Comparison of ENCODE assay signal across 8 cellular contexts in genomic region chr4:173370477-173371291, GRCh38. TPM values are rescaled to one million over a fixed set of nuclear protein-coding genes. Genes with fewer than 3 reads are reported as not detected.
A peak's percentile ranks its signal among the peaks of the same experiment; 100 is the strongest.
DNase-seq lines count a peak whose midpoint lies in the region; ATAC-seq and TF ChIP-seq lines count a peak whose summit lies in the region.

Gene SAP30 (plus strand): TSS chr4:173370954. CDS start chr4:173371183, 229 bp downstream.

- peak within 1 kb of the TSS; percentile 100 for H3K4me3 Mint-ChIP-seq in activated T-cell treated with anti-CD3 and anti-CD28 coated beads, Interleukin-2, amount 50 U/mL, for 24 hours

- H3K9me3 ChIP-seq in mucosa of rectum (ENCODE audit: control insufficient read depth in 2 of 2, low read length in 2 of 2): no peaks in the 10 kb centered on the region

- DNase-seq in DMS153 treated with DMSO at 0.1 percent for 48 hours (lab: John Stamatoyannopoulos, UW; ENCODE audit: unreplicated experiment): peak; percentile 89
- DNase-seq in KBM-7: peak; percentile 97
- peak; percentile 97 for DNase-seq in activated T-cell treated with anti-CD3 and anti-CD28 coated beads, Interleukin-2, amount 50 U/mL, for 24 hours
- peak; percentile 98 to 99 for DNase-seq in erythroblast (lab: John Stamatoyannopoulos, UW)
- DNase-seq in stimulated activated CD8-positive, alpha-beta memory T cell treated with anti-CD3 and anti-CD28 coated beads, Interleukin-4, amount 100 ng/mL, for 48 hours: peak; percentile 96

- peak within 1 kb of the TSS; percentile 100 for H3K27ac Mint-ChIP-seq in activated T-cell treated with anti-CD3 and anti-CD28 coated beads, Interleukin-2, amount 50 U/mL, for 24 hours

- peak within 1 kb of the TSS; percentile 97 to 98 for H3K27ac ChIP-seq in mucosa of rectum (ENCODE audit: low read depth in 2 of 2, low read length in 2 of 2)

- peak within 1 kb of the TSS; percentile 87 to 96 for H3K9ac ChIP-seq in mucosa of rectum (ENCODE audit: low read depth in 1 of 2, low read length in 2 of 2)

- H3K9me3 Mint-ChIP-seq in activated T-cell treated with anti-CD3 and anti-CD28 coated beads, Interleukin-2, amount 50 U/mL, for 24 hours: no peaks in the 10 kb centered on the region

- peak; percentile 74 for ATAC-seq in GM21717 (IDR thresholded peaks at IDR 0.05; ENCODE audit: unreplicated experiment)

- peaks cover 6 to 7% of the 10 kb centered on the region in 2 donors for H3K4me1 ChIP-seq in mucosa of rectum (ENCODE audit: control insufficient read depth in 2 of 2, insufficient read depth in 2 of 2, low read length in 2 of 2)

- no peaks in the 10 kb centered on the region for H3K36me3 ChIP-seq in mucosa of rectum (ENCODE audit: control insufficient read depth in 2 of 2, insufficient read depth in 2 of 2, low read length in 2 of 2)

- peak within 1 kb of the TSS; percentile 96 to 99 for H3K4me3 ChIP-seq in mucosa of rectum (ENCODE audit: low read length in 2 of 2)

- TF ChIP-seq POLR2A in erythroblast (IDR thresholded peaks at IDR 0.05; ENCODE audit: low read length): peak; percentile 93

- H3K27me3 ChIP-seq in mucosa of rectum (ENCODE audit: control insufficient read depth in 2 of 2, insufficient read depth in 2 of 2, low read length in 2 of 2): no peaks in the 10 kb centered on the region

- H3K4me1 Mint-ChIP-seq in activated T-cell treated with anti-CD3 and anti-CD28 coated beads, Interleukin-2, amount 50 U/mL, for 24 hours (ENCODE audit: low read depth): peaks cover 40% of the 10 kb centered on the region

- H3K27me3 Mint-ChIP-seq in activated T-cell treated with anti-CD3 and anti-CD28 coated beads, Interleukin-2, amount 50 U/mL, for 24 hours: peaks cover 20% of the 10 kb centered on the region

- in situ Hi-C loops in KBM-7 (cut with MboI; ENCODE audit: low pct_unique_long_range_greater_than_20kb, low sequenced_read_pairs): no loop called here

- H3K36me3 Mint-ChIP-seq in activated T-cell treated with anti-CD3 and anti-CD28 coated beads, Interleukin-2, amount 50 U/mL, for 24 hours (ENCODE audit: low read depth): peaks cover 20% of the 10 kb centered on the region

TF ChIP-seq in PFSK-1, 5 proteins besides CTCF, POLR2A, EP300 and RAD21:
- TF ChIP-seq POLR2AphosphoS5 (IDR thresholded peaks at IDR 0.05; ENCODE audit: low read depth, low read length) (peak; percentile 88), TAF1 (IDR thresholded peaks at IDR 0.05; ENCODE audit: borderline replicate concordance, insufficient read depth, low read length) (peak; percentile 77; the same call in 1 of the 2 replicates), FOXP2 (optimal IDR thresholded peaks at IDR 0.05; ENCODE audit: borderline replicate concordance, extremely low read depth, extremely low read length, insufficient read depth) (no peak), SIN3A (IDR thresholded peaks at IDR 0.05; ENCODE audit: borderline replicate concordance, insufficient read depth, low read length) (peak; percentile 70; the same call in 1 of the 2 replicates)
- TF ChIP-seq, protein P1, sequence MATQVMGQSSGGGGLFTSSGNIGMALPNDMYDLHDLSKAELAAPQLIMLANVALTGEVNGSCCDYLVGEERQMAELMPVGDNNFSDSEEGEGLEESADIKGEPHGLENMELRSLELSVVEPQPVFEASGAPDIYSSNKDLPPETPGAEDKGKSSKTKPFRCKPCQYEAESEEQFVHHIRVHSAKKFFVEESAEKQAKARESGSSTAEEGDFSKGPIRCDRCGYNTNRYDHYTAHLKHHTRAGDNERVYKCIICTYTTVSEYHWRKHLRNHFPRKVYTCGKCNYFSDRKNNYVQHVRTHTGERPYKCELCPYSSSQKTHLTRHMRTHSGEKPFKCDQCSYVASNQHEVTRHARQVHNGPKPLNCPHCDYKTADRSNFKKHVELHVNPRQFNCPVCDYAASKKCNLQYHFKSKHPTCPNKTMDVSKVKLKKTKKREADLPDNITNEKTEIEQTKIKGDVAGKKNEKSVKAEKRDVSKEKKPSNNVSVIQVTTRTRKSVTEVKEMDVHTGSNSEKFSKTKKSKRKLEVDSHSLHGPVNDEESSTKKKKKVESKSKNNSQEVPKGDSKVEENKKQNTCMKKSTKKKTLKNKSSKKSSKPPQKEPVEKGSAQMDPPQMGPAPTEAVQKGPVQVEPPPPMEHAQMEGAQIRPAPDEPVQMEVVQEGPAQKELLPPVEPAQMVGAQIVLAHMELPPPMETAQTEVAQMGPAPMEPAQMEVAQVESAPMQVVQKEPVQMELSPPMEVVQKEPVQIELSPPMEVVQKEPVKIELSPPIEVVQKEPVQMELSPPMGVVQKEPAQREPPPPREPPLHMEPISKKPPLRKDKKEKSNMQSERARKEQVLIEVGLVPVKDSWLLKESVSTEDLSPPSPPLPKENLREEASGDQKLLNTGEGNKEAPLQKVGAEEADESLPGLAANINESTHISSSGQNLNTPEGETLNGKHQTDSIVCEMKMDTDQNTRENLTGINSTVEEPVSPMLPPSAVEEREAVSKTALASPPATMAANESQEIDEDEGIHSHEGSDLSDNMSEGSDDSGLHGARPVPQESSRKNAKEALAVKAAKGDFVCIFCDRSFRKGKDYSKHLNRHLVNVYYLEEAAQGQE (IDR thresholded peaks at IDR 0.05; ENCODE audit: insufficient read depth in 1 of 2, low read depth in 2 of 2, low read length in 2 of 2): peak; percentile 71 to 84

RNA-seq across cellular contexts. Expression of gene SAP30, which starts in this region (rescaled TPM):
- polyA plus RNA-seq in PFSK-1 (2012; ENCODE audit: insufficient read length, low read depth): 15.6 TPM

Comparison
In these comparisons a context has a peak if more than half of its experiments do, and no peak if none do; other contexts are left out.
1. Peak in every context shown above with its lines: DNase-seq, ATAC-seq, H3K4me3 ChIP-seq and H3K27ac ChIP-seq.